In genomic region chr6:143546599-143546998, GRCh38 we compare ENCODE assay signal across 19 cellular contexts.
"Had no signal": no experiment of that assay in that cellular context is flagged by ENCODE, and none has a peak within 500 bp of the region (broad histone marks: within the 10 kb centered on the region; RNA-seq: fewer than 3 reads in every experiment).

No MANE protein-coding gene starts in this region.

- H3K9me3 ChIP-seq: gastrocnemius medialis, tibial artery, uterus had no signal

- H3K4me3 Mint-ChIP-seq: activated naive CD8-positive, alpha-beta T cell treated with anti-CD3 and anti-CD28 coated beads for 36 hours had no signal

- H3K4me3 ChIP-seq: gastrocnemius medialis, tibial artery, uterus had no signal

- H3K9me3 Mint-ChIP-seq: activated naive CD8-positive, alpha-beta T cell treated with anti-CD3 and anti-CD28 coated beads for 36 hours had no signal

- H3K27ac Mint-ChIP-seq: activated naive CD8-positive, alpha-beta T cell treated with anti-CD3 and anti-CD28 coated beads for 36 hours; progenitor cell of endocrine pancreas had no signal

- H3K27ac ChIP-seq: gastrocnemius medialis, tibial artery, uterus had no signal

- H3K27me3 ChIP-seq: gastrocnemius medialis, tibial artery, uterus had no signal

- H3K4me1 ChIP-seq: gastrocnemius medialis, tibial artery, uterus had no signal

- DNase-seq: activated CD4-positive, CD25-positive, alpha-beta regulatory T cell; activated CD8-positive, alpha-beta memory T cell treated with anti-CD3 and anti-CD28 coated beads, Interleukin-2, amount 10 ng/mL, durations not matched to agents 7 days and 5 days; activated effector memory CD4-positive, alpha-beta T cell treated with anti-CD3 and anti-CD28 coated beads, Interleukin-2, amount 50 U/mL, for 16 hours; activated naive CD8-positive, alpha-beta T cell treated with anti-CD3 and anti-CD28 coated beads for 36 hours; activated T-cell treated with anti-CD3 and anti-CD28 coated beads, Interleukin-2, amount 50 U/mL, for 1 hour; amniotic stem cell; effector CD4-positive, alpha-beta T cell; gastrocnemius medialis; head of caudate nucleus; left ventricle myocardium superior; occipital lobe; stimulated activated CD4-positive, alpha-beta T cell treated with anti-CD3 and anti-CD28 coated beads, Interleukin-12 subunit alpha, Interleukin-12 subunit beta, amount 100 ng/mL, for 4 hours; stimulated activated CD4-positive, alpha-beta T cell treated with anti-CD3 and anti-CD28 coated beads, Interleukin-1b, Interleukin-23, amount 100 ng/mL, for 48 hours; stimulated activated CD8-positive, alpha-beta memory T cell treated with anti-CD3 and anti-CD28 coated beads, Interleukin-4, amount 100 ng/mL, for 48 hours; T-helper 9 cell; tibial artery; uterus had no signal

- H3K36me3 Mint-ChIP-seq: activated naive CD8-positive, alpha-beta T cell treated with anti-CD3 and anti-CD28 coated beads for 36 hours had no signal

- H3K27me3 Mint-ChIP-seq: activated CD8-positive, alpha-beta memory T cell treated with anti-CD3 and anti-CD28 coated beads, Interleukin-2, amount 10 ng/mL, durations not matched to agents 7 days and 5 days; activated naive CD8-positive, alpha-beta T cell treated with anti-CD3 and anti-CD28 coated beads for 36 hours; progenitor cell of endocrine pancreas had no signal

- H3K36me3 ChIP-seq: gastrocnemius medialis, tibial artery, uterus had no signal

- ATAC-seq: esophagus mucosa, gastrocnemius medialis, left ventricle myocardium superior had no signal
